Comparison of ENCODE assay signal across 11 cellular contexts in the genomic region with DNA sequence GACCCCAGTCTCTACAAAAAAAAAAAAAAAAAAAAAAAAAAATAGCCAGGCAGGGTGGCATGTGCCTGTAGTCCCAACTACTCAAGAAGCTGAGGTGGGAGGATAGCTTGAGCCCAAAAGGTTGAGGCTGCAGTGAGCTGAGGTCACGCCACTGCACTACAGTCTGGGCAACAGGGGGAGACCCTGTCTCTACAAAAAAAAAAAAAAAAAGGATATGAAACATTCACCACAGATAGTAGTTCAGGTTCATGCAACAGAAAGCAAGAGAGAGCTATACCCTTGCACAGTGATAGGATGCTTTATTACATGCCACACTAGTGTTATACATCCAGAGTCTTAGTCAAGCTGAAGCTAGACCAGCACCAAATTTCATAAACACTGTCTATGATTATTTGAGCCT.
A peak's percentile ranks its signal among the peaks of the same experiment; 100 is the strongest.
DNase-seq lines count a peak whose midpoint lies in the region; ATAC-seq, FAIRE-seq and TF ChIP-seq lines count a peak whose summit lies in the region.
"Had no signal": no experiment of that assay in that cellular context is flagged by ENCODE, and none has a peak within 500 bp of the region (broad histone marks: within the 10 kb centered on the region; RNA-seq: fewer than 3 reads in every experiment).

No MANE protein-coding gene starts in this region.

- in situ Hi-C loops in GM12878 (cut with MboI) = no loop called here

- H3K4me3 ChIP-seq in GM12878 = no peak overlapping the region

- no peaks in the 10 kb centered on the region for H3K27me3 ChIP-seq in GM12878 (replicated peaks in 1 of 2; ENCODE audit: control insufficient read depth in 2 of 2, insufficient read depth in 2 of 2, low read length in 1 of 2)

- SMC1A ChIA-PET in GM12878 (lab: Charles Lee; ENCODE audit: uncharacterized antibody, unreplicated experiment) = interaction anchor here (0.6 to 6.0 kb wide), 31 partner anchors 9 to 1672 kb away, joined by 3 to 58 read pairs (median 4); no protein-coding TSS in a partner anchor

- FAIRE-seq in GM12878 (lab: Jason Lieb, UNC) = no peak

- H2AFZ ChIP-seq in GM12878 (ENCODE audit: control insufficient read depth, low read depth, low read length) = no peak overlapping the region

- no peak; a peak in 1 of 4 replicates for TF ChIP-seq EP300 in GM12878 (IDR thresholded peaks at IDR 0.05; ENCODE audit: borderline replicate concordance in 1 of 2, control insufficient read depth in 1 of 2, low read depth in 2 of 2, low read length in 2 of 2)

- 0 out of 6 replicates have a peak, but pooled peaks of 1 of the 3 experiments have one; percentile 6 for TF ChIP-seq CTCF in GM12878 (IDR thresholded peaks at IDR 0.05 in 2 of 3, conservative IDR thresholded peaks at IDR 0.05 in 1 of 3; ENCODE audit: control insufficient read depth in 2 of 3, extremely low read depth in 1 of 3, insufficient read depth in 1 of 3, low read depth in 3 of 3, low read length in 3 of 3)

- CTCF ChIA-PET in GM12878 (lab: Yijun Ruan, JAX) = interaction anchor here (0.7 to 6.5 kb wide), 17 partner anchors 8 to 411 kb away, joined by 3 to 42 read pairs (median 4); no protein-coding TSS in a partner anchor

- H3K9ac ChIP-seq in GM12878 (ENCODE audit: control insufficient read depth, insufficient read depth, low read length) = no peak overlapping the region

- WGBS in GM12878 (ENCODE audit: insufficient coverage, insufficient replicate concordance, low lambda C conversion rate, missing lambda C conversion rate) = no CpG with 5 or more reads among the region's 1 CpG

- H3K4me1 ChIP-seq in GM12878 (ENCODE audit: control insufficient read depth, insufficient read depth, low read length) = peaks cover 41% of the 10 kb centered on the region

- intact Hi-C loops in GM12878 (cut with micrococcal nuclease; ENCODE audit: unreplicated experiment) = loop anchor here (5.0 to 10.0 kb wide), 4 partner anchors 59 to 337 kb away; a partner anchor contains a TSS

- H4K20me1 ChIP-seq in GM12878 (ENCODE audit: control insufficient read depth, insufficient read depth) = no peaks in the 10 kb centered on the region

- peaks cover 0 to 7% of the 10 kb centered on the region in 2 experiments; a peak in 2 of 4 replicates for H3K36me3 ChIP-seq in GM12878 (ENCODE audit: control insufficient read depth in 2 of 2, insufficient read depth in 2 of 2, low read length in 1 of 2)

- TF ChIP-seq RAD21 in GM12878 (IDR thresholded peaks at IDR 0.05; ENCODE audit: insufficient read depth, low read depth, low read length) = peak; percentile 26; the same call in 1 of the 2 replicates

- RAD21 ChIA-PET in GM12878 (lab: Charles Lee; ENCODE audit: unreplicated experiment) = interaction anchor here (0.6 to 4.6 kb wide), 27 partner anchors 10 to 429 kb away, joined by 3 to 34 read pairs (median 4); no protein-coding TSS in a partner anchor

- no peak overlapping the region for H3K4me2 ChIP-seq in GM12878 (ENCODE audit: control insufficient read depth, insufficient read depth)

- no peaks in the 10 kb centered on the region for H3K79me2 ChIP-seq in GM12878 (ENCODE audit: control insufficient read depth, insufficient read depth, low read length)

- no peak for TF ChIP-seq POLR2A in GM12878 (IDR thresholded peaks at IDR 0.05; ENCODE audit: low read depth, low read length)

- POLR2A ChIA-PET in GM12878 (lab: Charles Lee) = interaction anchor here (0.6 to 1.6 kb wide), 18 partner anchors 16 to 488 kb away, joined by 3 to 8 read pairs (median 4); no protein-coding TSS in a partner anchor

- H3K9me3 ChIP-seq in GM12878 (replicated peaks; ENCODE audit: control insufficient read depth, insufficient read depth, low read length) = peaks cover 11% of the 10 kb centered on the region

- ATAC-seq in GM18867 (IDR thresholded peaks at IDR 0.05; ENCODE audit: unreplicated experiment) (peak; percentile 86), GM21515 (IDR thresholded peaks at IDR 0.05; ENCODE audit: unreplicated experiment) (peak; percentile 83), HG03064 (IDR thresholded peaks at IDR 0.05; ENCODE audit: low read depth, unreplicated experiment) (peak; percentile 62), GM12878 (peak; percentile 93)

- no TSS peak for BruUV-seq in GM12878 (replicated peaks; lab: Mats Ljungman, UMichigan)

- H3K27ac ChIP-seq in GM12878 (ENCODE audit: control insufficient read depth, insufficient read depth) = peak overlapping the region; percentile 52; the same call in 1 of the 2 replicates

- DNase-seq in GM12878 (ENCODE audit: low read depth, low spot score) = peak; percentile 74
- no peak for DNase-seq in activated CD8-positive, alpha-beta memory T cell treated with anti-CD3 and anti-CD28 coated beads, Interleukin-2, amount 50 U/mL, for 48 hours
- DNase-seq in OCI-M2 (lab: John Stamatoyannopoulos, UW; ENCODE audit: unreplicated experiment) = no peak
- no peak for DNase-seq in NCI-H146 (lab: John Stamatoyannopoulos, UW)
- DNase-seq: activated CD4-positive, alpha-beta T cell treated with anti-CD3 and anti-CD28 coated beads, Interleukin-2, amount 50 U/mL, for 1 hour; cortex of kidney; KG1; NCI-H345 had no signal

TF ChIP-seq in GM12878, 131 proteins besides CTCF, POLR2A, EP300 and RAD21 (continues in another document):
- peak; percentile 38; the same call in 1 of the 2 replicates for TF ChIP-seq TBL1XR1 (IDR thresholded peaks at IDR 0.05; ENCODE audit: low read depth, low read length)
- no peak for TF ChIP-seq HDAC6 (IDR thresholded peaks at IDR 0.05; ENCODE audit: unreplicated experiment)
- TF ChIP-seq ATF7 (IDR thresholded peaks at IDR 0.05; ENCODE audit: low read depth) = peak; percentile 74
- TF ChIP-seq, protein P1, sequence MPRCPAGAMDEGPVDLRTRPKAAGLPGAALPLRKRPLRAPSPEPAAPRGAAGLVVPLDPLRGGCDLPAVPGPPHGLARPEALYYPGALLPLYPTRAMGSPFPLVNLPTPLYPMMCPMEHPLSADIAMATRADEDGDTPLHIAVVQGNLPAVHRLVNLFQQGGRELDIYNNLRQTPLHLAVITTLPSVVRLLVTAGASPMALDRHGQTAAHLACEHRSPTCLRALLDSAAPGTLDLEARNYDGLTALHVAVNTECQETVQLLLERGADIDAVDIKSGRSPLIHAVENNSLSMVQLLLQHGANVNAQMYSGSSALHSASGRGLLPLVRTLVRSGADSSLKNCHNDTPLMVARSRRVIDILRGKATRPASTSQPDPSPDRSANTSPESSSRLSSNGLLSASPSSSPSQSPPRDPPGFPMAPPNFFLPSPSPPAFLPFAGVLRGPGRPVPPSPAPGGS (IDR thresholded peaks at IDR 0.05; ENCODE audit: borderline replicate concordance, insufficient read depth, low read depth, low read length, poor library complexity, severe bottlenecking) = peak; percentile 57
- TF ChIP-seq CREM (IDR thresholded peaks at IDR 0.05; ENCODE audit: low read depth) = peak; percentile 45; the same call in 1 of the 2 replicates
- TF ChIP-seq RUNX3 (IDR thresholded peaks at IDR 0.05; ENCODE audit: low read length) = peak; percentile 88
- TF ChIP-seq, protein P2, sequence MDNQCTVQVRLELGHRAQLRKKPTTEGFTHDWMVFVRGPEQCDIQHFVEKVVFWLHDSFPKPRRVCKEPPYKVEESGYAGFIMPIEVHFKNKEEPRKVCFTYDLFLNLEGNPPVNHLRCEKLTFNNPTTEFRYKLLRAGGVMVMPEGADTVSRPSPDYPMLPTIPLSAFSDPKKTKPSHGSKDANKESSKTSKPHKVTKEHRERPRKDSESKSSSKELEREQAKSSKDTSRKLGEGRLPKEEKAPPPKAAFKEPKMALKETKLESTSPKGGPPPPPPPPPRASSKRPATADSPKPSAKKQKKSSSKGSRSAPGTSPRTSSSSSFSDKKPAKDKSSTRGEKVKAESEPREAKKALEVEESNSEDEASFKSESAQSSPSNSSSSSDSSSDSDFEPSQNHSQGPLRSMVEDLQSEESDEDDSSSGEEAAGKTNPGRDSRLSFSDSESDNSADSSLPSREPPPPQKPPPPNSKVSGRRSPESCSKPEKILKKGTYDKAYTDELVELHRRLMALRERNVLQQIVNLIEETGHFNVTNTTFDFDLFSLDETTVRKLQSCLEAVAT (IDR thresholded peaks at IDR 0.05) = peak; percentile 56
- no peak for TF ChIP-seq MYC (IDR thresholded peaks at IDR 0.05; ENCODE audit: insufficient read depth, insufficient read length, insufficient replicate concordance, low read length, severe bottlenecking)
- TF ChIP-seq NRF1 (conservative IDR thresholded peaks at IDR 0.05; ENCODE audit: low read depth, low read length) = no peak
- peak; percentile 94 for TF ChIP-seq ZNF384 (IDR thresholded peaks at IDR 0.05; ENCODE audit: borderline replicate concordance, low read depth, low read length)
- peak; percentile 51 to 74; a peak in 3 of 4 replicates for TF ChIP-seq BHLHE40 (IDR thresholded peaks at IDR 0.05; ENCODE audit: borderline replicate concordance in 1 of 2, low read depth in 2 of 2, low read length in 1 of 2)
- peak; percentile 90; the same call in 1 of the 2 replicates for TF ChIP-seq CBX5 (IDR thresholded peaks at IDR 0.05; ENCODE audit: low read depth)
- TF ChIP-seq GATAD2B (conservative IDR thresholded peaks at IDR 0.05; ENCODE audit: low read depth) = no peak
- TF ChIP-seq IKZF2 (IDR thresholded peaks at IDR 0.05) = peak in 1 of 2 experiments; percentile 56; a peak in 1 of 4 replicates
- TF ChIP-seq MEF2B (IDR thresholded peaks at IDR 0.05; ENCODE audit: partially characterized antibody, poor library complexity, severe bottlenecking) = peak; percentile 19
- no peak for TF ChIP-seq JUND (IDR thresholded peaks at IDR 0.05; ENCODE audit: low read depth, low read length)
- TF ChIP-seq, protein P3, sequence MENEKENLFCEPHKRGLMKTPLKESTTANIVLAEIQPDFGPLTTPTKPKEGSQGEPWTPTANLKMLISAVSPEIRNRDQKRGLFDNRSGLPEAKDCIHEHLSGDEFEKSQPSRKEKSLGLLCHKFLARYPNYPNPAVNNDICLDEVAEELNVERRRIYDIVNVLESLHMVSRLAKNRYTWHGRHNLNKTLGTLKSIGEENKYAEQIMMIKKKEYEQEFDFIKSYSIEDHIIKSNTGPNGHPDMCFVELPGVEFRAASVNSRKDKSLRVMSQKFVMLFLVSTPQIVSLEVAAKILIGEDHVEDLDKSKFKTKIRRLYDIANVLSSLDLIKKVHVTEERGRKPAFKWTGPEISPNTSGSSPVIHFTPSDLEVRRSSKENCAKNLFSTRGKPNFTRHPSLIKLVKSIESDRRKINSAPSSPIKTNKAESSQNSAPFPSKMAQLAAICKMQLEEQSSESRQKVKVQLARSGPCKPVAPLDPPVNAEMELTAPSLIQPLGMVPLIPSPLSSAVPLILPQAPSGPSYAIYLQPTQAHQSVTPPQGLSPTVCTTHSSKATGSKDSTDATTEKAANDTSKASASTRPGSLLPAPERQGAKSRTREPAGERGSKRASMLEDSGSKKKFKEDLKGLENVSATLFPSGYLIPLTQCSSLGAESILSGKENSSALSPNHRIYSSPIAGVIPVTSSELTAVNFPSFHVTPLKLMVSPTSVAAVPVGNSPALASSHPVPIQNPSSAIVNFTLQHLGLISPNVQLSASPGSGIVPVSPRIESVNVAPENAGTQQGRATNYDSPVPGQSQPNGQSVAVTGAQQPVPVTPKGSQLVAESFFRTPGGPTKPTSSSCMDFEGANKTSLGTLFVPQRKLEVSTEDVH (IDR thresholded peaks at IDR 0.05; ENCODE audit: low read depth, partially characterized antibody) = no peak
